Comparison of ENCODE assay signal across 13 cellular contexts in the genomic region with DNA sequence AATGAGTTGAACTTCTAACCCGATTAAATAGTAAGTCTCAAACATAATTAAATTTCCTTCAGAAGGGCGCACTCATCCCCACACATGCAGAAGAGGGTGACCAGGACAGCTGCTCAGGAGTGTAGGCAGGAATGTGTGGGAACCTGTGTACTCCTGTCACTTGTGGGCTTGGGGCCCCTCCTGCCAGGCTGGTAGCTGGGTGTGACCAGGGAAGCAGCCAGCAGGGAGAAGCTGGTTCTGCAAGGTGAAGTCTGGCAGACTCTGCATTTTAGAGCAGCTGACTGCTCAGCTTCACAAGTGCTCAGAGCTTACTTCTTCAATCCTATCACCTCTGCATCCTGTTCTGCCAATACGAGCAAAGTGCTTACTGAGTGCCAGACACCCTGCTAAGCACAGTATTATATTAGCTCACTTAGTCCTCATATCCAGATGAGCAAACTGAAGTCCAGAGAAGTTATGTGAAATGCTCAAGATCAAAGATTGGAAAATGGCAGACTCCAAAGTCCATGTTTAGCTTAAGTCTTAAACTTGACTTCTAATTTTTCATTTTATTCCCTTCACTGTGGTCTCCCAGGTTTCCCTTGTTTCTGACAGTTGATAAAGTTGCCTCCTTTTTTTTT.
"Had no signal": no experiment of that assay in that cellular context is flagged by ENCODE, and none has a peak within 500 bp of the region (broad histone marks: within the 10 kb centered on the region; RNA-seq: fewer than 3 reads in every experiment).

No MANE protein-coding gene starts in this region.

- H3K27me3 ChIP-seq: brain microvascular endothelial cell, heart left ventricle had no signal

- ATAC-seq: activated T-cell treated with anti-CD3 and anti-CD28 coated beads, Interleukin-2, amount 50 U/mL, for 72 hours; heart left ventricle had no signal

- DNase-seq: activated CD4-positive, alpha-beta memory T cell treated with anti-CD3 and anti-CD28 coated beads for 36 hours; activated CD4-positive, CD25-positive, alpha-beta regulatory T cell treated with anti-CD3 and anti-CD28 coated beads, Interleukin-2, amount 50 U/mL, for 72 hours; activated T-cell treated with anti-CD3 and anti-CD28 coated beads, Interleukin-2, amount 50 U/mL, for 72 hours; brain microvascular endothelial cell; heart left ventricle; islet precursor cell; left ventricle myocardium inferior; nephron progenitor cell; stimulated activated CD4-positive, alpha-beta T cell treated with anti-CD3 and anti-CD28 coated beads, Interleukin-15, amount 100 ng/mL, for 24 hours; stimulated activated CD4-positive, alpha-beta T cell treated with anti-CD3 and anti-CD28 coated beads, Interleukin-4, amount 100 ng/mL, for 4 hours; trophoblast cell had no signal

- H3K27me3 Mint-ChIP-seq: activated CD4-positive, alpha-beta memory T cell treated with anti-CD3 and anti-CD28 coated beads for 36 hours; memory B cell had no signal

- H3K27ac ChIP-seq: brain microvascular endothelial cell, heart left ventricle, left ventricle myocardium inferior had no signal

- H3K4me3 Mint-ChIP-seq: activated CD4-positive, alpha-beta memory T cell treated with anti-CD3 and anti-CD28 coated beads for 36 hours; activated T-cell treated with anti-CD3 and anti-CD28 coated beads, Interleukin-2, amount 50 U/mL, for 72 hours; memory B cell; nephron progenitor cell; T-helper 2 cell treated with Interferon-gamma antibody and Interleukin-4, amounts not matched to agents 5 μg/mL and 100 μg/mL, for 36 hours had no signal

- H3K27ac Mint-ChIP-seq: T-helper 2 cell treated with Interferon-gamma antibody and Interleukin-4, amounts not matched to agents 5 μg/mL and 100 μg/mL, for 36 hours had no signal

- H3K9me3 ChIP-seq: heart left ventricle, left ventricle myocardium inferior had no signal

- H3K4me1 ChIP-seq: heart left ventricle, left ventricle myocardium inferior had no signal

- H3K4me3 ChIP-seq: heart left ventricle, left ventricle myocardium inferior had no signal

- H3K4me1 Mint-ChIP-seq: nephron progenitor cell had no signal

- H3K9me3 Mint-ChIP-seq: activated CD4-positive, alpha-beta memory T cell treated with anti-CD3 and anti-CD28 coated beads for 36 hours; activated T-cell treated with anti-CD3 and anti-CD28 coated beads, Interleukin-2, amount 50 U/mL, for 72 hours; memory B cell; nephron progenitor cell; T-helper 2 cell treated with Interferon-gamma antibody and Interleukin-4, amounts not matched to agents 5 μg/mL and 100 μg/mL, for 36 hours had no signal
